8 cellular contexts compared by ENCODE assay signal in the genomic region with DNA sequence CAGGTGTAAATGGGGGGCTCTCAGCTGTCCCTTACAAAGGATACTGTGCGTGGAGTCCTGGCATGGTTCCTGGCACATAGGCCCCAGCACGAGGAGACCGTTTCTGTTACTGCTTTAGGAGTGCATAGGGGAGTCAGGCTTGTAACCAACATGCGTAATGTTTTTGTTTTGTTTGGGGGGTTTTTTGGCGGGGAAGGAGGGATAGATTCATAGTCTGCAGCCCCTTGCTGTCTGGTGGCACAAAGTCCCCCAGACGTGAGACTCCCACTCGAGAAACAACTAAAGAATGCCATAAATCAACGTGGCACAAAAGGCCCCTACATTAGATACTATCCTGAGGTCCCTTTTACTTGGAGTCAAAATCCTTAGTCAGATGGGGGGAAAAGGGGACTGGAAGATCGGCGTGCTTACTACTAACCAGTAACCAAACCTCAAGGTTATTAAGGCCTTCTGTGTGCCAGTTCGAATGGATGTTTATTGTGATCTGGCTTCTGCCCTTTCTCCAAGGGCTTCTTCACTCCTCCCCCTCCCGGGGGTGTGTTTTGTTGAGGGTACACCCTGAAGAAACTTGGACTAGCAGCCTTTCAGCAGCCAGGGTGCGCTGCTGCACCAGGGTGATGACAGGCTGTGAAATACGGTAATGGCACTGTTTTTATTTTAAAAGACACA. TPM values are rescaled to one million over a fixed set of nuclear protein-coding genes. Genes with fewer than 3 reads are reported as not detected.
DNase-seq lines count a peak whose midpoint lies in the region; ATAC-seq and TF ChIP-seq lines count a peak whose summit lies in the region.

No MANE protein-coding gene starts in this region.

- BruUV-seq in mammary epithelial cell (replicated peaks; lab: Mats Ljungman, UMichigan) = TSS peak; percentile 35

- 2% methylated on average over 12 of the region's 14 CpGs for WGBS in mammary epithelial cell (ENCODE audit: low coverage, missing lambda C conversion rate)
- WGBS in spleen, 5 donors = 1% methylated on average over 14 of the region's 14 CpGs

- peak overlapping the region; percentile 90 for H2AFZ ChIP-seq in mammary epithelial cell (ENCODE audit: low read depth, low read length)

- no peaks in the 10 kb centered on the region for H4K20me1 ChIP-seq in mammary epithelial cell (ENCODE audit: insufficient read depth, low read length)

- peak; percentile 30 for ATAC-seq in HG03095 (IDR thresholded peaks at IDR 0.05; ENCODE audit: unreplicated experiment)

- DNase-seq in NCI-H2196 treated with DMSO at 0.1 percent for 48 hours (lab: John Stamatoyannopoulos, UW; ENCODE audit: unreplicated experiment) (peak; percentile 71), WERI-Rb-1 (peak; percentile 87), mammary epithelial cell (peak; percentile 80), inferior parietal cortex (ENCODE audit: extremely low spot score) (peak; percentile 89), spleen (peak; percentile 94), GM19240 (ENCODE audit: insufficient read length, low spot score) (no peak)

- CTCF ChIA-PET in mammary epithelial cell (lab: Charles Lee; ENCODE audit: low non-redundant PET) = no interaction called here

- dilution Hi-C loops in mammary epithelial cell (cut with HindIII; ENCODE audit: low sequenced_read_pairs) = loop anchor here (5.0 to 10.0 kb wide), 2 partner anchors 64 to 532 kb away; partner anchors contain the start of genes ALKBH2 and UNG

- intact Hi-C loops in mammary epithelial cell (cut with micrococcal nuclease) = loop anchor here (1.0 to 5.0 kb wide), 6 partner anchors 55 to 824 kb away; partner anchors contain the start of gene ALKBH2
- intact Hi-C loops in spleen (cut with DNase I; ENCODE audit: low total_unique reads) = loop anchor here (2.0 to 10.0 kb wide), 3 partner anchors 56 to 532 kb away; partner anchors contain the start of genes ALKBH2 and UNG

- TF ChIP-seq POLR2A in spleen (IDR thresholded peaks at IDR 0.05) = peak in 1 of 3 donors; percentile 22

- H3K36me3 ChIP-seq in WERI-Rb-1 = peaks cover 54% of the 10 kb centered on the region
- H3K36me3 ChIP-seq in mammary epithelial cell (ENCODE audit: insufficient read depth, low read length) = peaks cover 26% of the 10 kb centered on the region
- peaks cover 4 to 49% (median 40%) of the 10 kb centered on the region in 6 donors for H3K36me3 ChIP-seq in spleen

- H3K4me3 ChIP-seq in GM12875 (ENCODE audit: low read depth, low read length) = peak overlapping the region; percentile 75
- H3K4me3 ChIP-seq in WERI-Rb-1 (ENCODE audit: low read depth, low read length) = peak overlapping the region; percentile 73
- H3K4me3 ChIP-seq in mammary epithelial cell (replicated peaks in 1 of 3; ENCODE audit: insufficient read depth in 1 of 3, low read depth in 2 of 3, low read length in 3 of 3) = peak overlapping the region; percentile 70 to 88 (median 88)
- peak overlapping the region; percentile 67 to 99 (median 92) for H3K4me3 ChIP-seq in spleen

- peak overlapping the region; percentile 81; the same call in 1 of the 2 replicates for H3K27ac ChIP-seq in WERI-Rb-1
- H3K27ac ChIP-seq in mammary epithelial cell (ENCODE audit: insufficient read depth, low read depth, low read length) = peak overlapping the region; percentile 80
- H3K27ac ChIP-seq in spleen = peak overlapping the region; percentile 90 to 98 (median 94)

- peak overlapping the region; percentile 84 for H3K4me2 ChIP-seq in mammary epithelial cell (ENCODE audit: insufficient read depth, low read depth, low read length)

- in situ Hi-C loops in mammary epithelial cell (cut with MboI; ENCODE audit: low sequenced_read_pairs in 2 of 2) = loop anchor here in 1 of 2 donors (5.0 to 25.0 kb wide), 3 partner anchors 54 to 524 kb away; partner anchors contain the start of genes ALKBH2 and UNG

- H3K9me3 ChIP-seq in WERI-Rb-1 (ENCODE audit: severe bottlenecking) (no peaks in the 10 kb centered on the region), mammary epithelial cell (replicated peaks; ENCODE audit: insufficient read depth, low read length) (no peaks in the 10 kb centered on the region), spleen (no peaks in the 10 kb centered on the region)

- H3K27me3 ChIP-seq in WERI-Rb-1 (ENCODE audit: insufficient read depth, low read depth, severe bottlenecking) = no peaks in the 10 kb centered on the region
- H3K27me3 ChIP-seq in mammary epithelial cell (ENCODE audit: insufficient read depth, low read length) = no peaks in the 10 kb centered on the region
- no peaks in the 10 kb centered on the region for H3K27me3 ChIP-seq in spleen (replicated peaks in 1 of 7)

- peaks cover 54% of the 10 kb centered on the region for H3K79me2 ChIP-seq in mammary epithelial cell (ENCODE audit: insufficient read depth, low read length)

- peaks cover 30% of the 10 kb centered on the region for H3K4me1 ChIP-seq in mammary epithelial cell (ENCODE audit: insufficient read depth, low read length)
- peaks cover 61 to 89% (median 79%) of the 10 kb centered on the region in 6 donors for H3K4me1 ChIP-seq in spleen

- TF ChIP-seq CTCF in GM12875 (IDR thresholded peaks at IDR 0.05; ENCODE audit: borderline replicate concordance, insufficient read depth, low read depth, low read length) (peak; percentile 78), WERI-Rb-1 (IDR thresholded peaks at IDR 0.05; ENCODE audit: low read depth, low read length) (peak; percentile 86), mammary epithelial cell (conservative IDR thresholded peaks at IDR 0.05 in 1 of 2, IDR thresholded peaks at IDR 0.05 in 1 of 2; ENCODE audit: extremely low read depth in 1 of 2, insufficient read depth in 1 of 2, low read depth in 1 of 2, low read length in 2 of 2) (peak; percentile 92), spleen (IDR thresholded peaks at IDR 0.05 in 8 of 11, conservative IDR thresholded peaks at IDR 0.05 in 3 of 11) (peak; percentile 79 to 94 (median 90))

- peak overlapping the region; percentile 91 for H3K9ac ChIP-seq in mammary epithelial cell (ENCODE audit: insufficient read depth, low read length)

RNA-seq across cellular contexts. Expression of gene ISCU, which starts 0.9 kb away (rescaled TPM):
- 10 to 100 TPM; 55.3 to 77.6 TPM for total RNA-seq in mammary epithelial cell
- 79.1 TPM for polyA plus RNA-seq in mammary epithelial cell
- 64.0 TPM for polyA minus RNA-seq in mammary epithelial cell
- 100 to 1,000 TPM in 6 of 7 donors, 10 to 100 TPM in 1; 98.9 to 220 (median 144) TPM for total RNA-seq in spleen
- 100 to 1,000 TPM; 182 to 204 (median 187) TPM for polyA plus RNA-seq in spleen

RNA-seq across cellular contexts. Expression of gene SART3, which starts 2.3 kb away (rescaled TPM):
- 10 to 100 TPM; 34.7 to 60.7 TPM for total RNA-seq in mammary epithelial cell
- polyA plus RNA-seq in mammary epithelial cell = 14.9 TPM
- polyA minus RNA-seq in mammary epithelial cell = 61.0 TPM
- 100 to 1,000 TPM in 1 of 7 donors, 10 to 100 TPM in 6; 61.4 to 118 (median 72.1) TPM for total RNA-seq in spleen
- 10 to 100 TPM; 13.1 to 19.8 (median 14.6) TPM for polyA plus RNA-seq in spleen

RNA-seq across cellular contexts. Expression of gene TMEM119, which starts 34.6 kb away (rescaled TPM):
- total RNA-seq in mammary epithelial cell = 1 to 10 TPM in 1 of 2 donors, not detected in 1; 1.0 TPM
- not detected for polyA plus RNA-seq in mammary epithelial cell
- not detected for polyA minus RNA-seq in mammary epithelial cell
- 10 to 100 TPM in 5 of 7 donors, 1 to 10 TPM in 2; 8.8 to 23.8 (median 14.1) TPM for total RNA-seq in spleen
- polyA plus RNA-seq in spleen = 10 to 100 TPM; 17.7 to 50.0 (median 34.8) TPM

RNA-seq across cellular contexts. Expression of gene FICD, which starts 48.2 kb away (rescaled TPM):
- 1 to 10 TPM; 5.5 to 5.6 TPM for total RNA-seq in mammary epithelial cell
- 0.80 TPM for polyA plus RNA-seq in mammary epithelial cell
- not detected for polyA minus RNA-seq in mammary epithelial cell
- 10 to 100 TPM in 1 of 7 donors, 1 to 10 TPM in 6; 5.9 to 12.7 (median 8.7) TPM for total RNA-seq in spleen
- 1 to 10 TPM; 1.1 to 2.3 (median 1.1) TPM for polyA plus RNA-seq in spleen

Comparison
In these comparisons a context has a peak if more than half of its experiments do, and no peak if none do; other contexts are left out.
1. RNA of gene TMEM119, which starts 34.6 kb away (total RNA-seq): 8.8 to 23.8 TPM in spleen; 1.0 TPM in mammary epithelial cell; every median in the first group is over 4 times any median in the second.
2. Peak in every context shown above with its lines, with median percentiles within 50 percentile points of each other: H3K4me3 ChIP-seq, CTCF ChIP-seq and H3K27ac ChIP-seq.